21 cellular contexts compared by ENCODE assay signal in genomic region chr10:326350-326749, GRCh38.
DNase-seq lines count a peak whose midpoint lies in the region; ATAC-seq and TF ChIP-seq lines count a peak whose summit lies in the region.
"Had no signal": no experiment of that assay in that cellular context is flagged by ENCODE, and none has a peak within 500 bp of the region (broad histone marks: within the 10 kb centered on the region; RNA-seq: fewer than 3 reads in every experiment).

No MANE protein-coding gene starts in this region.

- no peak overlapping the region for H2AFZ ChIP-seq in OCI-LY7 (ENCODE audit: low read length)
- H2AFZ ChIP-seq in hepatocyte: no peak overlapping the region
- H2AFZ ChIP-seq: GM23338 had no signal

- no peak overlapping the region for H3K9ac ChIP-seq in colonic mucosa (ENCODE audit: low read depth in 2 of 2, low read length in 2 of 2)

- BruUV-seq in OCI-LY7 (replicated peaks; lab: Mats Ljungman, UMichigan): no TSS peak

- 70% methylated on average over 11 of the region's 11 CpGs for WGBS in hepatocyte (ENCODE audit: low lambda C conversion rate, missing lambda C conversion rate)

- H3K27me3 ChIP-seq in hepatocyte (no peaks in the 10 kb centered on the region), colonic mucosa (no peaks in the 10 kb centered on the region)

- H3K4me1 ChIP-seq in OCI-LY7 (ENCODE audit: insufficient read depth, low read length, poor library complexity, severe bottlenecking): peaks cover 59% of the 10 kb centered on the region
- H3K4me1 ChIP-seq in hepatocyte (ENCODE audit: insufficient read depth): peaks cover 9% of the 10 kb centered on the region
- peaks cover 4% of the 10 kb centered on the region for H3K4me1 ChIP-seq in colonic mucosa

- ATAC-seq in left cardiac atrium: no peak
- no peak for ATAC-seq in GM18873 (IDR thresholded peaks at IDR 0.05; ENCODE audit: low FRiP score, unreplicated experiment)
- ATAC-seq: GM23338, HCT116, HepG2, Panc1 had no signal

- H4K20me1 ChIP-seq in OCI-LY7 (ENCODE audit: insufficient read depth, low read length) (no peaks in the 10 kb centered on the region), hepatocyte (ENCODE audit: insufficient read depth, poor library complexity, severe bottlenecking) (no peaks in the 10 kb centered on the region)

- peaks cover 40% of the 10 kb centered on the region for H3K36me3 ChIP-seq in OCI-LY7 (ENCODE audit: insufficient read depth, low read length)
- no peaks in the 10 kb centered on the region for H3K36me3 ChIP-seq in hepatocyte (replicated peaks; ENCODE audit: insufficient read depth, low read depth)
- H3K36me3 ChIP-seq in colonic mucosa: no peaks in the 10 kb centered on the region

- intact Hi-C loops in cardiac septum (cut with DNase I) (no loop called here), left cardiac atrium (cut with DNase I) (no loop called here), OCI-LY7 (cut with micrococcal nuclease; ENCODE audit: unreplicated experiment) (no loop called here), colonic mucosa (cut with DNase I) (no loop called here)

- POLR2A ChIA-PET in OCI-LY7 (lab: Charles Lee): no interaction called here

- peak overlapping the region; percentile 10; the same call in 1 of the 2 replicates for H3K4me2 ChIP-seq in OCI-LY7 (ENCODE audit: low read length)
- no peak overlapping the region for H3K4me2 ChIP-seq in hepatocyte
- H3K4me2 ChIP-seq: GM23338 had no signal

- H3K9me3 ChIP-seq in OCI-LY7 (ENCODE audit: low read length) (no peaks in the 10 kb centered on the region), hepatocyte (ENCODE audit: low read depth) (no peaks in the 10 kb centered on the region), colonic mucosa (no peaks in the 10 kb centered on the region)

- no peak for TF ChIP-seq CTCF in OCI-LY7 (conservative IDR thresholded peaks at IDR 0.05; ENCODE audit: low read length)
- no peak for TF ChIP-seq CTCF in hepatocyte (IDR thresholded peaks at IDR 0.05; ENCODE audit: poor library complexity)
- TF ChIP-seq CTCF in colonic mucosa (IDR thresholded peaks at IDR 0.05): no peak

- H3K9me2 ChIP-seq in OCI-LY7 (ENCODE audit: insufficient read depth, low read length): no peaks in the 10 kb centered on the region
- no peaks in the 10 kb centered on the region for H3K9me2 ChIP-seq in hepatocyte (replicated peaks; ENCODE audit: insufficient read depth)

- H3K27ac ChIP-seq in OCI-LY7 (ENCODE audit: low read depth, low read length, poor library complexity, severe bottlenecking) (no peak overlapping the region), hepatocyte (no peak overlapping the region), colonic mucosa (no peak overlapping the region)
- H3K27ac ChIP-seq: HL-60 had no signal

- H3K79me2 ChIP-seq in OCI-LY7 (ENCODE audit: insufficient read depth, low read depth, low read length): no peaks in the 10 kb centered on the region
- no peaks in the 10 kb centered on the region for H3K79me2 ChIP-seq in hepatocyte

- CTCF ChIA-PET in OCI-LY7 (lab: Charles Lee; ENCODE audit: unreplicated experiment): no interaction called here

- H3K4me3 ChIP-seq in OCI-LY7 (ENCODE audit: low read depth, low read length, poor library complexity, severe bottlenecking) (no peak overlapping the region), hepatocyte (no peak overlapping the region), colonic mucosa (no peak overlapping the region)
- H3K4me3 ChIP-seq: GM23338 had no signal

- DNase-seq in cardiac septum (ENCODE audit: low spot score) (peak; percentile 22), left cardiac atrium (no peak), OCI-LY7 (ENCODE audit: low spot score) (no peak), hepatocyte (ENCODE audit: low spot score) (peak; percentile 60), DMS 273 (lab: John Stamatoyannopoulos, UW; ENCODE audit: unreplicated experiment) (no peak), colonic mucosa (no peak)
- DNase-seq in stimulated activated CD4-positive, alpha-beta T cell treated with anti-CD3 and anti-CD28 coated beads, Interleukin-4, amount 100 ng/mL, for 4 hours: no peak
- DNase-seq: CD4-positive, CD25-positive, alpha-beta regulatory T cell; KBM-7; NCI-H1092 treated with DMSO at 0.1 percent for 48 hours; NCI-H1436 treated with DMSO at 0.1 percent for 48 hours; NCI-H1930; NCI-H2227 treated with DMSO at 0.1 percent for 48 hours; NCI-H510A; NCI-H748 treated with DMSO at 0.1 percent for 48 hours had no signal

Comparison
In these comparisons a context has a peak if more than half of its experiments do, and no peak if none do; other contexts are left out.
1. DNase-seq: peak in cardiac septum (single experiment) and hepatocyte (single experiment); none in left cardiac atrium (single experiment), OCI-LY7 (single experiment), DMS 273 (single experiment), stimulated activated CD4-positive, alpha-beta T cell treated with anti-CD3 and anti-CD28 coated beads, Interleukin-4, amount 100 ng/mL, for 4 hours (0 of 2) and colonic mucosa (single experiment).